Comparison of ENCODE assay signal across 28 cellular contexts in genomic region chr14:77197988-77198387, GRCh38. TPM values are rescaled to one million over a fixed set of nuclear protein-coding genes. Genes with fewer than 3 reads are reported as not detected.
DNase-seq lines count a peak whose midpoint lies in the region; ATAC-seq, FAIRE-seq and TF ChIP-seq lines count a peak whose summit lies in the region.
"Had no signal": no experiment of that assay in that cellular context is flagged by ENCODE, and none has a peak within 500 bp of the region (broad histone marks: within the 10 kb centered on the region; RNA-seq: fewer than 3 reads in every experiment).

No MANE protein-coding gene starts in this region.

- no peak overlapping the region for H2AFZ ChIP-seq in HepG2 (ENCODE audit: low read length)
- no peak overlapping the region for H2AFZ ChIP-seq in osteoblast (ENCODE audit: low read length)

- FAIRE-seq in HepG2 (lab: Jason Lieb, UNC) = no peak
- FAIRE-seq: A549, GM12891, GM18507, H54 had no signal

- BruUV-seq in HepG2 (replicated peaks; lab: Mats Ljungman, UMichigan) = no TSS peak

- intact Hi-C loops in HepG2 (cut with micrococcal nuclease; ENCODE audit: unreplicated experiment) (no loop called here), right lobe of liver (cut with DNase I) (no loop called here), spleen (cut with DNase I; ENCODE audit: low total_unique reads) (no loop called here)

- no peak for TF ChIP-seq RAD21 in HepG2 (CRISPR knock-in tag; IDR thresholded peaks at IDR 0.05)

- TF ChIP-seq CTCF in HepG2 (CRISPR knock-in tag; IDR thresholded peaks at IDR 0.05) (no peak), right lobe of liver (IDR thresholded peaks at IDR 0.05) (no peak), osteoblast (IDR thresholded peaks at IDR 0.05; ENCODE audit: extremely low read depth, low read depth, low read length) (no peak), spleen (IDR thresholded peaks at IDR 0.05 in 8 of 11, conservative IDR thresholded peaks at IDR 0.05 in 3 of 11) (no peak)

- CTCF ChIA-PET in HepG2 (lab: Yijun Ruan, JAX; ENCODE audit: low intra/inter-chr PET ratio, low total read pairs) = no interaction called here

- H3K27ac ChIP-seq in HepG2 (ENCODE audit: extremely low read length, insufficient read depth, low read length) (no peak overlapping the region), right lobe of liver (no peak overlapping the region), osteoblast (ENCODE audit: low read depth, low read length) (no peak overlapping the region), spleen (no peak overlapping the region)
- H3K27ac ChIP-seq: A549; BLaER1 treated with 17β-estradiol and CSF1 and Interleukin-3, amounts not matched to agents 10 nM and 100 nM had no signal

- H3K36me3 ChIP-seq in HepG2 (replicated peaks in 1 of 2; ENCODE audit: control insufficient read depth in 1 of 2, insufficient read depth in 2 of 2, low read length in 2 of 2) (no peaks in the 10 kb centered on the region), right lobe of liver (no peaks in the 10 kb centered on the region), osteoblast (ENCODE audit: insufficient read depth, low read length) (no peaks in the 10 kb centered on the region), spleen (no peaks in the 10 kb centered on the region)
- H3K36me3 ChIP-seq: BE2C, HAP-1 had no signal

- H4K20me1 ChIP-seq in HepG2 (ENCODE audit: insufficient read depth, low read length) (no peaks in the 10 kb centered on the region), osteoblast (ENCODE audit: insufficient read depth, low read length) (no peaks in the 10 kb centered on the region)

- POLR2A ChIA-PET in HepG2 (lab: Yijun Ruan, JAX) = no interaction called here

- H3K9me3 ChIP-seq in HepG2 (ENCODE audit: low read length) = no peaks in the 10 kb centered on the region
- H3K9me3 ChIP-seq in right lobe of liver = no peaks in the 10 kb centered on the region
- H3K9me3 ChIP-seq in osteoblast (ENCODE audit: low read depth, low read length) = no peaks in the 10 kb centered on the region
- no peaks in the 10 kb centered on the region for H3K9me3 ChIP-seq in spleen
- H3K9me3 ChIP-seq: A549; BE2C; BLaER1 treated with 17β-estradiol and CSF1 and Interleukin-3, amounts not matched to agents 10 nM and 100 nM; HAP-1 had no signal

- WGBS in HepG2 (ENCODE audit: low lambda C conversion rate) = 36% methylated on average over 4 of the region's 4 CpGs
- no CpG with 5 or more reads among the region's 4 CpGs for WGBS in right lobe of liver (ENCODE audit: insufficient coverage, low coverage, low lambda C conversion rate, missing lambda C conversion rate)
- WGBS in spleen, 5 donors = 81 to 97% (median 90%) methylated on average over 3 to 4 of the region's 4 CpGs

- H3K4me2 ChIP-seq in HepG2 (ENCODE audit: low read depth, low read length) (no peak overlapping the region), osteoblast (ENCODE audit: insufficient read depth, low read length) (no peak overlapping the region)
- H3K4me2 ChIP-seq: A549 had no signal

- TF ChIP-seq POLR2A in HepG2 (IDR thresholded peaks at IDR 0.05; ENCODE audit: insufficient read depth in 1 of 2, low read depth in 2 of 2, low read length in 2 of 2) = no peak
- TF ChIP-seq POLR2A in right lobe of liver (IDR thresholded peaks at IDR 0.05) = no peak
- no peak for TF ChIP-seq POLR2A in spleen (IDR thresholded peaks at IDR 0.05)

- ATAC-seq in HepG2 (no peak), right lobe of liver (no peak), GM21423 (IDR thresholded peaks at IDR 0.05; ENCODE audit: unreplicated experiment) (no peak)
- ATAC-seq: A549 had no signal

- TF ChIP-seq EP300 in HepG2 (IDR thresholded peaks at IDR 0.05; ENCODE audit: low read depth in 2 of 2, low read length in 2 of 2) (no peak), HepG2 (CRISPR knock-in tag; IDR thresholded peaks at IDR 0.05; ENCODE audit: borderline replicate concordance) (no peak)

- H3K9ac ChIP-seq in HepG2 (ENCODE audit: insufficient read depth, low read depth, low read length) = no peak overlapping the region
- H3K9ac ChIP-seq: BLaER1 treated with 17β-estradiol and CSF1 and Interleukin-3, amounts not matched to agents 10 nM and 100 nM had no signal

- H3K27me3 ChIP-seq in HepG2 (ENCODE audit: control insufficient read depth in 1 of 2, insufficient read depth in 2 of 2, low read length in 2 of 2) (peaks cover 0 to 2% of the 10 kb centered on the region in 2 experiments; a peak in 1 of 5 replicates), right lobe of liver (no peaks in the 10 kb centered on the region), osteoblast (ENCODE audit: insufficient read depth, low read length) (peaks cover 5% of the 10 kb centered on the region), spleen (replicated peaks in 1 of 7) (peaks cover 0 to 40% (median 0%) of the 10 kb centered on the region in 7 donors)
- H3K27me3 ChIP-seq: BE2C; BLaER1 treated with 17β-estradiol and CSF1 and Interleukin-3, amounts not matched to agents 10 nM and 100 nM had no signal

- H3K4me3 ChIP-seq in HepG2 (replicated peaks in 1 of 3; ENCODE audit: insufficient read depth in 1 of 3, low read depth in 2 of 3, low read length in 3 of 3) = no peak overlapping the region
- no peak overlapping the region for H3K4me3 ChIP-seq in right lobe of liver
- H3K4me3 ChIP-seq in osteoblast (ENCODE audit: insufficient read depth, low read length) = no peak overlapping the region
- no peak overlapping the region for H3K4me3 ChIP-seq in spleen
- H3K4me3 ChIP-seq: A549; BLaER1 treated with 17β-estradiol and CSF1 and Interleukin-3, amounts not matched to agents 10 nM and 100 nM; HAP-1 had no signal

- DNase-seq in HepG2 (ENCODE audit: low spot score) (no peak), right lobe of liver (no peak), osteoblast (ENCODE audit: insufficient read length, low spot score, missing footprints) (peak; percentile 35), spleen (peak; percentile 44), NCI-H345 treated with DMSO at 0.1 percent for 48 hours (lab: John Stamatoyannopoulos, UW; ENCODE audit: unreplicated experiment) (no peak)
- DNase-seq in stimulated activated naive CD4-positive, alpha-beta T cell (lab: John Stamatoyannopoulos, UW) = no peak
- DNase-seq: 8988T; ACHN; AML-193; BE2C; Calu3; CD4-positive, alpha-beta T cell; COR-L47; DMS53; DMS79 treated with DMSO at 0.1 percent for 48 hours; GF-D8; GOT3; HFFc6 had no signal

- in situ Hi-C loops in HepG2 (cut with HindIII; ENCODE audit: extremely low pct_ligation_motif_present, low pct_unique_long_range_greater_than_20kb) = no loop called here

- no peaks in the 10 kb centered on the region for H3K4me1 ChIP-seq in HepG2 (ENCODE audit: insufficient read depth, low read length)
- no peaks in the 10 kb centered on the region for H3K4me1 ChIP-seq in right lobe of liver
- H3K4me1 ChIP-seq in osteoblast (ENCODE audit: insufficient read depth, low read length) = no peaks in the 10 kb centered on the region
- no peaks in the 10 kb centered on the region for H3K4me1 ChIP-seq in spleen
- H3K4me1 ChIP-seq: A549, BE2C, HAP-1 had no signal

- H3K79me2 ChIP-seq in HepG2 (ENCODE audit: insufficient read depth, low read length) (no peaks in the 10 kb centered on the region), osteoblast (ENCODE audit: insufficient read depth, low read length) (no peaks in the 10 kb centered on the region)

RNA-seq across cellular contexts. Expression of gene TMEM63C, which starts 16.4 kb away (rescaled TPM):
- total RNA-seq in HepG2 (2016; rRNA removed; fragmentation: Illumina TruSeq; extraction: Trizol) = 0.08 and 0.27 TPM in 2 replicates
- 1.1 TPM in 1 of 2 replicates, not detected in the other for total RNA-seq in HepG2 (2016; cell fraction: cytosol; rRNA removed; fragmentation: Illumina TruSeq; extraction: Trizol; ENCODE audit: low read depth)
- total RNA-seq in HepG2 (2016; cell fraction: insoluble cytoplasmic fraction; rRNA removed; fragmentation: Illumina TruSeq; extraction: Trizol) = 0.19 TPM in 1 of 2 replicates, not detected in the other
- 1.3 TPM in 1 of 2 replicates, not detected in the other for total RNA-seq in HepG2 (2016; cell fraction: membrane; rRNA removed; fragmentation: Illumina TruSeq; extraction: Trizol)
- 1.0 TPM in 1 of 2 replicates, not detected in the other for total RNA-seq in HepG2 (2016; cell fraction: nucleus; rRNA removed; fragmentation: Illumina TruSeq; extraction: Trizol)
- polyA plus RNA-seq in HepG2 (2011; rRNA removed) = 0.17 and 0.59 TPM in 2 replicates
- polyA plus RNA-seq in HepG2 (2011; cell fraction: cytosol; rRNA removed) = 0.18 and 0.24 TPM in 2 replicates
- 0.90 and 1.1 TPM in 2 replicates for polyA plus RNA-seq in HepG2 (2011; cell fraction: nucleus; rRNA removed)
- polyA plus RNA-seq in HepG2 (2012) = 0.52 and 0.55 TPM in 2 replicates
- 0.12 and 0.34 TPM in 2 replicates for polyA plus RNA-seq in HepG2 (2016; cell fraction: cytosol; fragmentation: Illumina TruSeq; extraction: Trizol; ENCODE audit: low read depth)
- not detected in 2 replicates for polyA plus RNA-seq in HepG2 (2016; cell fraction: insoluble cytoplasmic fraction; fragmentation: Illumina TruSeq; extraction: Trizol; ENCODE audit: low read depth)
- polyA plus RNA-seq in HepG2 (2016; cell fraction: membrane; fragmentation: Illumina TruSeq; extraction: Trizol; ENCODE audit: low read depth) = not detected in 2 replicates
- 0.49 TPM in 1 of 2 replicates, not detected in the other for polyA plus RNA-seq in HepG2 (2016; cell fraction: nucleus; fragmentation: Illumina TruSeq; extraction: Trizol; ENCODE audit: insufficient read depth, low read depth)
- polyA minus RNA-seq in HepG2 (2011; rRNA and poly(A)+ RNA removed; ENCODE audit: low replicate concordance) = 0.28 TPM in 1 of 2 replicates, not detected in the other
- 1.8 TPM in 1 of 2 replicates, not detected in the other for polyA minus RNA-seq in HepG2 (2011; cell fraction: cytosol; rRNA and poly(A)+ RNA removed)
- 0.26 and 0.37 TPM in 2 replicates for polyA minus RNA-seq in HepG2 (2011; cell fraction: nucleus; rRNA and poly(A)+ RNA removed)
- total RNA-seq in right lobe of liver = under 1 TPM in 4 of 6 experiments, not detected in 2; 0.07 to 0.82 (median 0.15) TPM
- total RNA-seq in osteoblast = 0.72 TPM in 1 of 2 replicates, not detected in the other
- 10 to 100 TPM in 2 of 7 donors, 1 to 10 TPM in 5; 2.8 to 13.4 (median 8.7) TPM for total RNA-seq in spleen
- polyA plus RNA-seq in spleen = 1 to 10 TPM in 1 of 3 donors, under 1 TPM in 2; 0.20 to 2.4 (median 0.24) TPM
- total RNA-seq: G401 had no signal

RNA-seq across cellular contexts. Expression of gene ZDHHC22, which starts 56.4 kb away (rescaled TPM):
- total RNA-seq in HepG2 (2016; rRNA removed; fragmentation: Illumina TruSeq; extraction: Trizol) = not detected in 2 replicates
- total RNA-seq in HepG2 (2016; cell fraction: cytosol; rRNA removed; fragmentation: Illumina TruSeq; extraction: Trizol; ENCODE audit: low read depth) = not detected in 2 replicates
- total RNA-seq in HepG2 (2016; cell fraction: insoluble cytoplasmic fraction; rRNA removed; fragmentation: Illumina TruSeq; extraction: Trizol) = not detected in 2 replicates
- total RNA-seq in HepG2 (2016; cell fraction: membrane; rRNA removed; fragmentation: Illumina TruSeq; extraction: Trizol) = not detected in 2 replicates
- total RNA-seq in HepG2 (2016; cell fraction: nucleus; rRNA removed; fragmentation: Illumina TruSeq; extraction: Trizol) = not detected in 2 replicates
- polyA plus RNA-seq in HepG2 (2011; rRNA removed) = not detected in 2 replicates
- polyA plus RNA-seq in HepG2 (2011; cell fraction: cytosol; rRNA removed) = not detected in 2 replicates
- not detected in 2 replicates for polyA plus RNA-seq in HepG2 (2011; cell fraction: nucleus; rRNA removed)
- polyA plus RNA-seq in HepG2 (2012) = 0.04 TPM in 1 of 2 replicates, not detected in the other
- not detected in 2 replicates for polyA plus RNA-seq in HepG2 (2016; cell fraction: cytosol; fragmentation: Illumina TruSeq; extraction: Trizol; ENCODE audit: low read depth)
- polyA plus RNA-seq in HepG2 (2016; cell fraction: insoluble cytoplasmic fraction; fragmentation: Illumina TruSeq; extraction: Trizol; ENCODE audit: low read depth) = not detected in 2 replicates
- not detected in 2 replicates for polyA plus RNA-seq in HepG2 (2016; cell fraction: membrane; fragmentation: Illumina TruSeq; extraction: Trizol; ENCODE audit: low read depth)
- not detected in 2 replicates for polyA plus RNA-seq in HepG2 (2016; cell fraction: nucleus; fragmentation: Illumina TruSeq; extraction: Trizol; ENCODE audit: insufficient read depth, low read depth)
- not detected in 2 replicates for polyA minus RNA-seq in HepG2 (2011; rRNA and poly(A)+ RNA removed; ENCODE audit: low replicate concordance)
- not detected in 2 replicates for polyA minus RNA-seq in HepG2 (2011; cell fraction: cytosol; rRNA and poly(A)+ RNA removed)
- not detected in 2 replicates for polyA minus RNA-seq in HepG2 (2011; cell fraction: nucleus; rRNA and poly(A)+ RNA removed)
- total RNA-seq in right lobe of liver = not detected
- total RNA-seq in osteoblast = not detected in 2 replicates
- total RNA-seq in spleen = not detected
- polyA plus RNA-seq in spleen = under 1 TPM in 1 of 3 donors, not detected in 2; 0.02 TPM
- total RNA-seq: Calu3; CD4-positive, alpha-beta T cell; Daoy; G401; HFFc6 had no signal
- polyA plus RNA-seq: CD14-positive monocyte had no signal

Comparison
In these comparisons a context has a peak if more than half of its experiments do, and no peak if none do; other contexts are left out.
1. DNase-seq: peak in osteoblast (single experiment) and spleen (single experiment); none in HepG2 (single experiment), right lobe of liver (0 of 3), stimulated activated naive CD4-positive, alpha-beta T cell (0 of 6) and NCI-H345 treated with DMSO at 0.1 percent for 48 hours (single experiment).